Comparison of ENCODE assay signal across 11 cellular contexts in genomic region chr1:36034692-36035091, GRCh38. TPM values are rescaled to one million over a fixed set of nuclear protein-coding genes. Genes with fewer than 3 reads are reported as not detected.
DNase-seq lines count a peak whose midpoint lies in the region; ATAC-seq and TF ChIP-seq lines count a peak whose summit lies in the region.
"Had no signal": no experiment of that assay in that cellular context is flagged by ENCODE, and none has a peak within 500 bp of the region (broad histone marks: within the 10 kb centered on the region; RNA-seq: fewer than 3 reads in every experiment).

No MANE protein-coding gene starts in this region.

- H3K27me3 Mint-ChIP-seq in activated CD4-positive, alpha-beta memory T cell treated with anti-CD3 and anti-CD28 coated beads, Interleukin-2, amount 10 ng/mL, durations not matched to agents 7 days and 5 days, result no peaks in the 10 kb centered on the region
- no peaks in the 10 kb centered on the region for H3K27me3 Mint-ChIP-seq in activated CD4-positive, alpha-beta memory T cell treated with anti-CD3 and anti-CD28 coated beads for 36 hours

- peak overlapping the region; percentile 18 for H3K27ac Mint-ChIP-seq in activated CD4-positive, alpha-beta memory T cell treated with anti-CD3 and anti-CD28 coated beads, Interleukin-2, amount 10 ng/mL, durations not matched to agents 7 days and 5 days
- H3K27ac Mint-ChIP-seq in activated CD4-positive, alpha-beta memory T cell treated with anti-CD3 and anti-CD28 coated beads for 36 hours, result no peak overlapping the region
- H3K27ac Mint-ChIP-seq in stimulated activated effector memory CD8-positive, alpha-beta T cell treated with anti-CD3 and anti-CD28 coated beads, Interleukin-12 subunit alpha, Interleukin-12 subunit beta, amount 100 ng/mL, for 72 hours, result peak overlapping the region; percentile 52
- H3K27ac Mint-ChIP-seq: activated T-cell treated with anti-CD3 and anti-CD28 coated beads, Interleukin-2, amount 50 U/mL, for 72 hours had no signal

- H3K4me1 ChIP-seq in Panc1 (ENCODE audit: control insufficient read depth, insufficient read depth, low read length), result no peaks in the 10 kb centered on the region
- H3K4me1 ChIP-seq in Karpas-422 (ENCODE audit: low read length), result no peaks in the 10 kb centered on the region

- no peak for DNase-seq in activated CD4-positive, alpha-beta memory T cell treated with anti-CD3 and anti-CD28 coated beads, Interleukin-2, amount 10 ng/mL, durations not matched to agents 7 days and 5 days
- no peak for DNase-seq in activated CD4-positive, alpha-beta memory T cell treated with anti-CD3 and anti-CD28 coated beads for 36 hours
- DNase-seq in Panc1 (ENCODE audit: low read depth, low spot score) (peak; percentile 46), fibroblast of pulmonary artery (ENCODE audit: low read depth) (peak; percentile 65), Karpas-422 (no peak), DMS53 treated with DMSO at 0.1 percent for 48 hours (lab: John Stamatoyannopoulos, UW; ENCODE audit: unreplicated experiment) (no peak), COLO668 (lab: John Stamatoyannopoulos, UW; ENCODE audit: unreplicated experiment) (no peak)
- no peak for DNase-seq in stimulated activated effector memory CD8-positive, alpha-beta T cell treated with anti-CD3 and anti-CD28 coated beads, Interleukin-12 subunit alpha, Interleukin-12 subunit beta, amount 100 ng/mL, for 72 hours (ENCODE audit: low spot score in 2 of 2)
- DNase-seq: activated T-cell treated with anti-CD3 and anti-CD28 coated beads, Interleukin-2, amount 50 U/mL, for 72 hours; natural killer cell; SHP77 had no signal

- no peaks in the 10 kb centered on the region for H4K20me1 ChIP-seq in Karpas-422 (ENCODE audit: insufficient read depth, low read depth, low read length)

- CTCF ChIA-PET in activated CD4-positive, alpha-beta memory T cell treated with anti-CD3 and anti-CD28 coated beads, Interleukin-2, amount 10 ng/mL, durations not matched to agents 7 days and 5 days (lab: Charles Lee), result interaction anchor here (0.5 kb wide), 1 partner anchor 894 kb away, joined by 4 read pairs; no protein-coding TSS in a partner anchor
- CTCF ChIA-PET in activated CD4-positive, alpha-beta memory T cell treated with anti-CD3 and anti-CD28 coated beads for 36 hours (lab: Charles Lee), result no interaction called here
- CTCF ChIA-PET in Panc1 (lab: Charles Lee), result interaction anchor here (1.2 kb wide), 1 partner anchor 52 kb away, joined by 3 read pairs; no protein-coding TSS in a partner anchor

- in situ Hi-C loops in Panc1 (cut with HindIII; ENCODE audit: low pct_unique_long_range_greater_than_20kb, low sequenced_read_pairs), result no loop called here

- H3K79me2 ChIP-seq in Karpas-422 (ENCODE audit: low read length), result peaks cover 4% of the 10 kb centered on the region; the same call in 1 of the 2 replicates

- H3K4me3 Mint-ChIP-seq in activated CD4-positive, alpha-beta memory T cell treated with anti-CD3 and anti-CD28 coated beads, Interleukin-2, amount 10 ng/mL, durations not matched to agents 7 days and 5 days, result no peak overlapping the region
- no peak overlapping the region for H3K4me3 Mint-ChIP-seq in activated CD4-positive, alpha-beta memory T cell treated with anti-CD3 and anti-CD28 coated beads for 36 hours
- no peak overlapping the region for H3K4me3 Mint-ChIP-seq in stimulated activated effector memory CD8-positive, alpha-beta T cell treated with anti-CD3 and anti-CD28 coated beads, Interleukin-12 subunit alpha, Interleukin-12 subunit beta, amount 100 ng/mL, for 72 hours
- H3K4me3 Mint-ChIP-seq: activated T-cell treated with anti-CD3 and anti-CD28 coated beads, Interleukin-2, amount 50 U/mL, for 72 hours; natural killer cell had no signal

- no peak for ATAC-seq in Panc1
- ATAC-seq in stimulated activated effector memory CD8-positive, alpha-beta T cell treated with anti-CD3 and anti-CD28 coated beads, Interleukin-12 subunit alpha, Interleukin-12 subunit beta, amount 100 ng/mL, for 72 hours, result no peak
- ATAC-seq: activated T-cell treated with anti-CD3 and anti-CD28 coated beads, Interleukin-2, amount 50 U/mL, for 72 hours had no signal

- no peak for TF ChIP-seq CTCF in Panc1 (IDR thresholded peaks at IDR 0.05)
- TF ChIP-seq CTCF in fibroblast of pulmonary artery (IDR thresholded peaks at IDR 0.05; ENCODE audit: low read length, missing control alignments), result no peak

- no peaks in the 10 kb centered on the region for H3K36me3 ChIP-seq in Panc1 (ENCODE audit: control insufficient read depth, insufficient read depth, low read length)
- H3K36me3 ChIP-seq in Karpas-422 (ENCODE audit: insufficient read depth, low read length), result peaks cover 38% of the 10 kb centered on the region

- intact Hi-C loops in activated CD4-positive, alpha-beta memory T cell treated with anti-CD3 and anti-CD28 coated beads for 36 hours (cut with micrococcal nuclease), result no loop called here
- intact Hi-C loops in Panc1 (cut with micrococcal nuclease; ENCODE audit: unreplicated experiment), result no loop called here

- H2AFZ ChIP-seq in Karpas-422 (ENCODE audit: low read length), result no peak overlapping the region

- TSS peak; percentile 36 for BruUV-seq in Panc1 (replicated peaks; lab: Mats Ljungman, UMichigan)

- H3K9me3 Mint-ChIP-seq in activated CD4-positive, alpha-beta memory T cell treated with anti-CD3 and anti-CD28 coated beads, Interleukin-2, amount 10 ng/mL, durations not matched to agents 7 days and 5 days, result no peaks in the 10 kb centered on the region
- no peaks in the 10 kb centered on the region for H3K9me3 Mint-ChIP-seq in activated CD4-positive, alpha-beta memory T cell treated with anti-CD3 and anti-CD28 coated beads for 36 hours
- H3K9me3 Mint-ChIP-seq in stimulated activated effector memory CD8-positive, alpha-beta T cell treated with anti-CD3 and anti-CD28 coated beads, Interleukin-12 subunit alpha, Interleukin-12 subunit beta, amount 100 ng/mL, for 72 hours, result no peaks in the 10 kb centered on the region
- H3K9me3 Mint-ChIP-seq: activated T-cell treated with anti-CD3 and anti-CD28 coated beads, Interleukin-2, amount 50 U/mL, for 72 hours; natural killer cell had no signal

- H3K9me3 ChIP-seq in Panc1 (ENCODE audit: control insufficient read depth, insufficient read depth, low read depth, low read length) (no peaks in the 10 kb centered on the region), Karpas-422 (ENCODE audit: low read length) (no peaks in the 10 kb centered on the region)

- H3K9ac ChIP-seq in Karpas-422 (ENCODE audit: low read length), result no peak overlapping the region

- no peak overlapping the region for H3K27ac ChIP-seq in Panc1 (ENCODE audit: low read length)
- H3K27ac ChIP-seq in Karpas-422 (ENCODE audit: low read length), result no peak overlapping the region

- H3K4me3 ChIP-seq in Panc1 (ENCODE audit: low read depth in 2 of 2, low read length in 2 of 2) (no peak overlapping the region), fibroblast of pulmonary artery (replicated peaks; ENCODE audit: low read depth, low read length) (no peak overlapping the region), Karpas-422 (ENCODE audit: low read length) (no peak overlapping the region)

- peaks cover 5% of the 10 kb centered on the region for H3K4me1 Mint-ChIP-seq in activated CD4-positive, alpha-beta memory T cell treated with anti-CD3 and anti-CD28 coated beads, Interleukin-2, amount 10 ng/mL, durations not matched to agents 7 days and 5 days
- H3K4me1 Mint-ChIP-seq in activated CD4-positive, alpha-beta memory T cell treated with anti-CD3 and anti-CD28 coated beads for 36 hours (ENCODE audit: low read depth), result no peaks in the 10 kb centered on the region
- H3K4me1 Mint-ChIP-seq in stimulated activated effector memory CD8-positive, alpha-beta T cell treated with anti-CD3 and anti-CD28 coated beads, Interleukin-12 subunit alpha, Interleukin-12 subunit beta, amount 100 ng/mL, for 72 hours, result no peaks in the 10 kb centered on the region
- H3K4me1 Mint-ChIP-seq: natural killer cell had no signal

- no peaks in the 10 kb centered on the region for H3K9me2 ChIP-seq in Karpas-422 (replicated peaks; ENCODE audit: insufficient read depth, low read length)

- no peaks in the 10 kb centered on the region for H3K27me3 ChIP-seq in Panc1 (ENCODE audit: control insufficient read depth, insufficient read depth, low read length)
- no peaks in the 10 kb centered on the region for H3K27me3 ChIP-seq in Karpas-422 (ENCODE audit: low read length)

- no peak overlapping the region for H3K4me2 ChIP-seq in Karpas-422 (ENCODE audit: low read depth, low read length, poor library complexity, severe bottlenecking)

- H3K36me3 Mint-ChIP-seq in activated CD4-positive, alpha-beta memory T cell treated with anti-CD3 and anti-CD28 coated beads, Interleukin-2, amount 10 ng/mL, durations not matched to agents 7 days and 5 days (ENCODE audit: low read depth), result peaks cover 30% of the 10 kb centered on the region
- H3K36me3 Mint-ChIP-seq in activated CD4-positive, alpha-beta memory T cell treated with anti-CD3 and anti-CD28 coated beads for 36 hours, result peaks cover 24% of the 10 kb centered on the region
- H3K36me3 Mint-ChIP-seq in stimulated activated effector memory CD8-positive, alpha-beta T cell treated with anti-CD3 and anti-CD28 coated beads, Interleukin-12 subunit alpha, Interleukin-12 subunit beta, amount 100 ng/mL, for 72 hours, result peaks cover 87% of the 10 kb centered on the region
- H3K36me3 Mint-ChIP-seq: natural killer cell had no signal

- POLR2A ChIA-PET in activated CD4-positive, alpha-beta memory T cell treated with anti-CD3 and anti-CD28 coated beads, Interleukin-2, amount 10 ng/mL, durations not matched to agents 7 days and 5 days (lab: Charles Lee), result interaction anchor here (1.1 kb wide), 1 partner anchor 23 kb away, joined by 3 read pairs; no protein-coding TSS in a partner anchor
- POLR2A ChIA-PET in activated CD4-positive, alpha-beta memory T cell treated with anti-CD3 and anti-CD28 coated beads for 36 hours (lab: Charles Lee), result no interaction called here
- POLR2A ChIA-PET in Panc1 (lab: Charles Lee), result no interaction called here

RNA-seq across cellular contexts. Expression of gene TEKT2, which starts 49.2 kb away (rescaled TPM):
- total RNA-seq in activated CD4-positive, alpha-beta memory T cell treated with anti-CD3 and anti-CD28 coated beads, Interleukin-2, amount 10 ng/mL, durations not matched to agents 7 days and 5 days, result not detected
- total RNA-seq in activated CD4-positive, alpha-beta memory T cell treated with anti-CD3 and anti-CD28 coated beads for 36 hours, result not detected
- total RNA-seq in Panc1 (2021; ENCODE audit: unreplicated experiment), result 0.23 TPM
- 0.21 TPM for polyA plus RNA-seq in Panc1 (2012; ENCODE audit: insufficient read length)
- total RNA-seq in Karpas-422 (2014; rRNA removed; shearing (Covaris generic); ENCODE audit: low replicate concordance), result 0.86 and 1.7 TPM in 2 replicates

RNA-seq across cellular contexts. Expression of gene ADPRS, which starts 54.0 kb away (rescaled TPM):
- total RNA-seq in activated CD4-positive, alpha-beta memory T cell treated with anti-CD3 and anti-CD28 coated beads, Interleukin-2, amount 10 ng/mL, durations not matched to agents 7 days and 5 days, result 10 to 100 TPM; 29.7 to 29.9 TPM
- 10 to 100 TPM; 33.3 TPM for total RNA-seq in activated CD4-positive, alpha-beta memory T cell treated with anti-CD3 and anti-CD28 coated beads for 36 hours
- total RNA-seq in Panc1 (2021; ENCODE audit: unreplicated experiment), result 32.2 TPM
- polyA plus RNA-seq in Panc1 (2012; ENCODE audit: insufficient read length), result 42.2 TPM
- total RNA-seq in Karpas-422 (2014; rRNA removed; shearing (Covaris generic); ENCODE audit: low replicate concordance), result 29.3 and 42.8 TPM in 2 replicates

Comparison
In these comparisons a context has a peak if more than half of its experiments do, and no peak if none do; other contexts are left out.
1. DNase-seq: peak in Panc1 (single experiment) and fibroblast of pulmonary artery (single experiment); none in activated CD4-positive, alpha-beta memory T cell treated with anti-CD3 and anti-CD28 coated beads, Interleukin-2, amount 10 ng/mL, durations not matched to agents 7 days and 5 days (single experiment), activated CD4-positive, alpha-beta memory T cell treated with anti-CD3 and anti-CD28 coated beads for 36 hours (single experiment), stimulated activated effector memory CD8-positive, alpha-beta T cell treated with anti-CD3 and anti-CD28 coated beads, Interleukin-12 subunit alpha, Interleukin-12 subunit beta, amount 100 ng/mL, for 72 hours (0 of 2), Karpas-422 (single experiment), DMS53 treated with DMSO at 0.1 percent for 48 hours (single experiment) and COLO668 (single experiment).